15 cellular contexts compared by ENCODE assay signal in genomic region chr20:49563015-49563980, GRCh38. TPM values are rescaled to one million over a fixed set of nuclear protein-coding genes. Genes with fewer than 3 reads are reported as not detected.
DNase-seq lines count a peak whose midpoint lies in the region; ATAC-seq and TF ChIP-seq lines count a peak whose summit lies in the region.
"Had no signal": no experiment of that assay in that cellular context is flagged by ENCODE, and none has a peak within 500 bp of the region (broad histone marks: within the 10 kb centered on the region; RNA-seq: fewer than 3 reads in every experiment).

No MANE protein-coding gene starts in this region.

- H3K9me3 ChIP-seq in HCT116 (ENCODE audit: control insufficient read depth in 1 of 2, insufficient read depth in 1 of 2, low read depth in 1 of 2, low read length in 2 of 2) (no peaks in the 10 kb centered on the region), adipocyte (ENCODE audit: control insufficient read depth, low read length) (no peaks in the 10 kb centered on the region), lower lobe of right lung (no peaks in the 10 kb centered on the region), stomach (no peaks in the 10 kb centered on the region)

- 82 to 93% (median 91%) methylated on average over 6 of the region's 6 CpGs for WGBS in stomach, 5 donors

- TF ChIP-seq POLR2A in HCT116 (IDR thresholded peaks at IDR 0.05; ENCODE audit: borderline replicate concordance, extremely low read depth, insufficient read depth, insufficient read length) (no peak), stomach (IDR thresholded peaks at IDR 0.05) (no peak)

- no peaks in the 10 kb centered on the region for H3K79me2 ChIP-seq in HCT116 (ENCODE audit: insufficient read depth, low read length)

- no peaks in the 10 kb centered on the region for H4K20me1 ChIP-seq in HCT116 (ENCODE audit: insufficient read depth)

- no peak overlapping the region for H3K4me3 ChIP-seq in HCT116 (replicated peaks in 1 of 2; ENCODE audit: low read depth in 1 of 2, low read length in 2 of 2)
- peak overlapping the region; percentile 2 for H3K4me3 ChIP-seq in adipocyte (ENCODE audit: low read length)
- no peak overlapping the region for H3K4me3 ChIP-seq in lower lobe of right lung
- no peak overlapping the region for H3K4me3 ChIP-seq in stomach
- H3K4me3 ChIP-seq: hepatocyte had no signal

- H3K9ac ChIP-seq in HCT116 (ENCODE audit: low read length) (no peak overlapping the region), adipocyte (ENCODE audit: low read length) (peak overlapping the region; percentile 75)

- RAD21 ChIA-PET in HCT116 (lab: Charles Lee; ENCODE audit: low non-redundant PET in 1 of 2, low total read pairs in 2 of 2, uncharacterized antibody in 2 of 2, unreplicated experiment in 2 of 2), result no interaction called here

- intact Hi-C loops in HCT116 (cut with micrococcal nuclease) (no loop called here), lower lobe of right lung (cut with DNase I) (no loop called here), stomach (cut with DNase I; ENCODE audit: low total_unique reads) (no loop called here)

- no peak for TF ChIP-seq RAD21 in HCT116 (IDR thresholded peaks at IDR 0.05; ENCODE audit: low read depth)

- CTCF ChIA-PET in HCT116 (lab: Charles Lee), result no interaction called here

- DNase-seq in HCT116 (ENCODE audit: low read depth, low spot score) (no peak), adipocyte (ENCODE audit: low read depth) (no peak), lower lobe of right lung (no peak), stomach (no peak), COLO829 (ENCODE audit: low spot score) (no peak), amniotic stem cell (lab: John Stamatoyannopoulos, UW) (no peak), RKO (ENCODE audit: low spot score) (no peak), AG20443 (ENCODE audit: low spot score) (no peak)
- DNase-seq: activated naive CD4-positive, alpha-beta T cell treated with anti-CD3 and anti-CD28 coated beads for 36 hours; central memory CD4-positive, alpha-beta T cell; NCI-H2081 treated with DMSO at 0.1 percent for 48 hours; NCI-H748 treated with DMSO at 0.1 percent for 48 hours; SIG-M5; stimulated activated CD4-positive, alpha-beta T cell treated with anti-CD3 and anti-CD28 coated beads, Interleukin-12 subunit alpha, Interleukin-12 subunit beta, amount 100 ng/mL, for 4 hours had no signal

- TF ChIP-seq CTCF in HCT116 (IDR thresholded peaks at IDR 0.05 in 2 of 3, conservative IDR thresholded peaks at IDR 0.05 in 1 of 3; ENCODE audit: borderline replicate concordance in 1 of 3, insufficient read depth in 1 of 3, low read depth in 2 of 3, low read length in 2 of 3) (no peak), lower lobe of right lung (IDR thresholded peaks at IDR 0.05) (no peak), stomach (IDR thresholded peaks at IDR 0.05) (no peak)

- no peaks in the 10 kb centered on the region for H3K36me3 ChIP-seq in HCT116 (ENCODE audit: control insufficient read depth in 1 of 2, insufficient read depth in 2 of 2, low read length in 2 of 2)
- H3K36me3 ChIP-seq in adipocyte (ENCODE audit: control insufficient read depth, insufficient read depth, low read length, severe bottlenecking), result no peaks in the 10 kb centered on the region
- H3K36me3 ChIP-seq in lower lobe of right lung, result no peaks in the 10 kb centered on the region
- H3K36me3 ChIP-seq in stomach, result no peaks in the 10 kb centered on the region

- H3K4me2 ChIP-seq in HCT116 (ENCODE audit: low read length), result peak overlapping the region; percentile 69; the same call in 1 of the 2 replicates
- H3K4me2 ChIP-seq: hepatocyte had no signal

- ATAC-seq in HCT116 (no peak), lower lobe of right lung (no peak)

- H3K27me3 ChIP-seq in HCT116 (ENCODE audit: insufficient read depth, low read length) (no peaks in the 10 kb centered on the region), adipocyte (replicated peaks; ENCODE audit: control insufficient read depth, insufficient read depth, low read length) (no peaks in the 10 kb centered on the region), lower lobe of right lung (ENCODE audit: low read depth) (peaks cover 9% of the 10 kb centered on the region), stomach (peaks cover 0 to 22% (median 12%) of the 10 kb centered on the region in 3 donors)
- H3K27me3 ChIP-seq: hepatocyte had no signal

- no peak for TF ChIP-seq EP300 in stomach (IDR thresholded peaks at IDR 0.05)

- H3K27ac ChIP-seq in HCT116 (ENCODE audit: low read depth, low read length) (no peak overlapping the region), lower lobe of right lung (peak overlapping the region; percentile 70), stomach (peak overlapping the region in 4 of 5 donors; percentile 63 to 85 (median 76))
- H3K27ac ChIP-seq: hepatocyte had no signal

- H3K4me1 ChIP-seq in HCT116 (ENCODE audit: control insufficient read depth in 1 of 2, insufficient read depth in 2 of 2, low read length in 2 of 2), result peaks cover 25 to 35% of the 10 kb centered on the region in 2 experiments
- H3K4me1 ChIP-seq in adipocyte (ENCODE audit: control insufficient read depth, insufficient read depth, low read length), result peaks cover 76% of the 10 kb centered on the region
- peaks cover 16% of the 10 kb centered on the region for H3K4me1 ChIP-seq in lower lobe of right lung
- H3K4me1 ChIP-seq in stomach, result peaks cover 16 to 38% (median 31%) of the 10 kb centered on the region in 4 donors

- no TSS peak for BruUV-seq in HCT116 (replicated peaks; lab: Mats Ljungman, UMichigan)

- no peaks in the 10 kb centered on the region for H3K9me2 ChIP-seq in HCT116 (ENCODE audit: insufficient read depth)

- no peak overlapping the region for H2AFZ ChIP-seq in HCT116 (ENCODE audit: low read depth, low read length, poor library complexity, severe bottlenecking)
- H2AFZ ChIP-seq: hepatocyte had no signal

- POLR2A ChIA-PET in HCT116 (lab: Charles Lee), result no interaction called here

TF ChIP-seq in HCT116, 20 proteins besides CTCF, POLR2A, EP300 and RAD21:
- no peak for TF ChIP-seq EZH2phosphoT487 (IDR thresholded peaks at IDR 0.05; ENCODE audit: borderline replicate concordance)
- no peak for TF ChIP-seq JUND (IDR thresholded peaks at IDR 0.05)
- TF ChIP-seq ZNF274 (IDR thresholded peaks at IDR 0.05; ENCODE audit: low read depth, low read length), result no peak
- TF ChIP-seq SP1 (IDR thresholded peaks at IDR 0.05; ENCODE audit: low read depth), result no peak
- no peak for TF ChIP-seq CBX3 (IDR thresholded peaks at IDR 0.05; ENCODE audit: low read depth)
- no peak for TF ChIP-seq FOSL1 (IDR thresholded peaks at IDR 0.05; ENCODE audit: low read depth)
- no peak for TF ChIP-seq ELF1 (IDR thresholded peaks at IDR 0.05; ENCODE audit: borderline replicate concordance, low read depth)
- TF ChIP-seq SRF (IDR thresholded peaks at IDR 0.05; ENCODE audit: low read depth), result no peak
- TF ChIP-seq, protein P1, sequence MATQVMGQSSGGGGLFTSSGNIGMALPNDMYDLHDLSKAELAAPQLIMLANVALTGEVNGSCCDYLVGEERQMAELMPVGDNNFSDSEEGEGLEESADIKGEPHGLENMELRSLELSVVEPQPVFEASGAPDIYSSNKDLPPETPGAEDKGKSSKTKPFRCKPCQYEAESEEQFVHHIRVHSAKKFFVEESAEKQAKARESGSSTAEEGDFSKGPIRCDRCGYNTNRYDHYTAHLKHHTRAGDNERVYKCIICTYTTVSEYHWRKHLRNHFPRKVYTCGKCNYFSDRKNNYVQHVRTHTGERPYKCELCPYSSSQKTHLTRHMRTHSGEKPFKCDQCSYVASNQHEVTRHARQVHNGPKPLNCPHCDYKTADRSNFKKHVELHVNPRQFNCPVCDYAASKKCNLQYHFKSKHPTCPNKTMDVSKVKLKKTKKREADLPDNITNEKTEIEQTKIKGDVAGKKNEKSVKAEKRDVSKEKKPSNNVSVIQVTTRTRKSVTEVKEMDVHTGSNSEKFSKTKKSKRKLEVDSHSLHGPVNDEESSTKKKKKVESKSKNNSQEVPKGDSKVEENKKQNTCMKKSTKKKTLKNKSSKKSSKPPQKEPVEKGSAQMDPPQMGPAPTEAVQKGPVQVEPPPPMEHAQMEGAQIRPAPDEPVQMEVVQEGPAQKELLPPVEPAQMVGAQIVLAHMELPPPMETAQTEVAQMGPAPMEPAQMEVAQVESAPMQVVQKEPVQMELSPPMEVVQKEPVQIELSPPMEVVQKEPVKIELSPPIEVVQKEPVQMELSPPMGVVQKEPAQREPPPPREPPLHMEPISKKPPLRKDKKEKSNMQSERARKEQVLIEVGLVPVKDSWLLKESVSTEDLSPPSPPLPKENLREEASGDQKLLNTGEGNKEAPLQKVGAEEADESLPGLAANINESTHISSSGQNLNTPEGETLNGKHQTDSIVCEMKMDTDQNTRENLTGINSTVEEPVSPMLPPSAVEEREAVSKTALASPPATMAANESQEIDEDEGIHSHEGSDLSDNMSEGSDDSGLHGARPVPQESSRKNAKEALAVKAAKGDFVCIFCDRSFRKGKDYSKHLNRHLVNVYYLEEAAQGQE (IDR thresholded peaks at IDR 0.05; ENCODE audit: low read depth), result no peak
- TF ChIP-seq EZH2 (IDR thresholded peaks at IDR 0.05), result no peak
- no peak for TF ChIP-seq CEBPB (IDR thresholded peaks at IDR 0.05; ENCODE audit: low read depth)
- no peak for TF ChIP-seq EGR1 (IDR thresholded peaks at IDR 0.05; ENCODE audit: low read depth)

RNA-seq across cellular contexts. Expression of gene PTGIS, which starts 4.6 kb away (rescaled TPM):
- total RNA-seq in HCT116 (2021; ENCODE audit: unreplicated experiment) (0.25 TPM), lower lobe of right lung (41.2 TPM), stomach (10 to 100 TPM in 4 of 5 donors, 1 to 10 TPM in 1; 8.4 to 84.8 (median 24.8) TPM)
- not detected in 2 replicates for polyA plus RNA-seq in HCT116 (2012)
- 10 to 100 TPM in 1 of 3 donors, 1 to 10 TPM in 2; 4.9 to 14.8 (median 6.9) TPM for polyA plus RNA-seq in stomach
- total RNA-seq: activated naive CD4-positive, alpha-beta T cell treated with anti-CD3 and anti-CD28 coated beads for 36 hours had no signal
